In genomic region chr3:23964537-23964936, GRCh38 we compare ENCODE assay signal across 3 cellular contexts.
TF ChIP-seq lines count a peak whose summit lies in the region.

No MANE protein-coding gene starts in this region.

TF ChIP-seq in A549, 52 proteins besides CTCF, POLR2A, EP300 and RAD21 (continued from another document):
- TF ChIP-seq KDM5A (IDR thresholded peaks at IDR 0.05) (no peak), EHMT2 (IDR thresholded peaks at IDR 0.05; ENCODE audit: low read depth) (no peak), PHF8 (IDR thresholded peaks at IDR 0.05; ENCODE audit: borderline replicate concordance, low read depth) (no peak), EHF (CRISPR knock-in tag; IDR thresholded peaks at IDR 0.05) (no peak), ZFP36 (IDR thresholded peaks at IDR 0.05; ENCODE audit: borderline replicate concordance, partially characterized antibody) (no peak), BCL3 (IDR thresholded peaks at IDR 0.05) (no peak), NPAS2 (CRISPR knock-in tag; IDR thresholded peaks at IDR 0.05; ENCODE audit: borderline replicate concordance) (no peak), HEYL (CRISPR knock-in tag; IDR thresholded peaks at IDR 0.05) (no peak), POLR2AphosphoS2 (conservative IDR thresholded peaks at IDR 0.05; ENCODE audit: low read length) (no peak), ZNF302 (CRISPR knock-in tag; IDR thresholded peaks at IDR 0.05) (no peak)

TF ChIP-seq in HCT116, 20 proteins besides CTCF, POLR2A, EP300 and RAD21 (continued from another document):
- TF ChIP-seq REST (IDR thresholded peaks at IDR 0.05; ENCODE audit: low read depth) (no peak), YY1 (IDR thresholded peaks at IDR 0.05; ENCODE audit: extremely low read depth, insufficient replicate concordance, low read depth, low read length) (no peak), POLR2AphosphoS5 (IDR thresholded peaks at IDR 0.05; ENCODE audit: low read depth, low read length) (no peak), FOSL1 (IDR thresholded peaks at IDR 0.05; ENCODE audit: low read depth) (no peak), EZH2 (IDR thresholded peaks at IDR 0.05) (no peak), ZBTB33 (IDR thresholded peaks at IDR 0.05; ENCODE audit: extremely low read depth, insufficient replicate concordance, low read length) (no peak), SRF (IDR thresholded peaks at IDR 0.05; ENCODE audit: low read depth) (no peak), CBX3 (IDR thresholded peaks at IDR 0.05; ENCODE audit: low read depth) (no peak), ELF1 (IDR thresholded peaks at IDR 0.05; ENCODE audit: borderline replicate concordance, low read depth) (no peak), JUND (IDR thresholded peaks at IDR 0.05) (no peak), EZH2phosphoT487 (IDR thresholded peaks at IDR 0.05; ENCODE audit: borderline replicate concordance) (no peak), EGR1 (IDR thresholded peaks at IDR 0.05; ENCODE audit: low read depth) (no peak), SIN3A (IDR thresholded peaks at IDR 0.05; ENCODE audit: low read depth) (no peak)
TF ChIP-seq in HCT116: peak in this region for 0.

TF ChIP-seq in neural cell, 6 proteins besides CTCF, POLR2A, EP300 and RAD21:
- TF ChIP-seq REST (IDR thresholded peaks at IDR 0.05; ENCODE audit: borderline replicate concordance) (no peak), EZH2 (IDR thresholded peaks at IDR 0.05; ENCODE audit: borderline replicate concordance, insufficient read depth, low read length, poor library complexity, severe bottlenecking) (no peak), TAF1 (IDR thresholded peaks at IDR 0.05; ENCODE audit: low read depth) (no peak), MXI1 (conservative IDR thresholded peaks at IDR 0.05; ENCODE audit: poor library complexity, severe bottlenecking) (no peak), SMC3 (conservative IDR thresholded peaks at IDR 0.05; ENCODE audit: poor library complexity) (no peak), POLR2AphosphoS5 (IDR thresholded peaks at IDR 0.05) (no peak)
TF ChIP-seq in neural cell: peak in this region for 0.
